Comparison of ENCODE assay signal across 22 cellular contexts in genomic region chr10:127578628-127579305, GRCh38. TPM values are rescaled to one million over a fixed set of nuclear protein-coding genes. Genes with fewer than 3 reads are reported as not detected.
"Had no signal": no experiment of that assay in that cellular context is flagged by ENCODE, and none has a peak within 500 bp of the region (broad histone marks: within the 10 kb centered on the region; RNA-seq: fewer than 3 reads in every experiment).

No MANE protein-coding gene starts in this region.

- H3K27me3 Mint-ChIP-seq: activated CD4-positive, alpha-beta memory T cell treated with anti-CD3 and anti-CD28 coated beads, Interleukin-2, amount 10 ng/mL, durations not matched to agents 7 days and 5 days; activated naive CD8-positive, alpha-beta T cell had no signal

- DNase-seq: activated CD4-positive, alpha-beta memory T cell treated with anti-CD3 and anti-CD28 coated beads, Interleukin-2, amount 10 ng/mL, durations not matched to agents 7 days and 5 days; activated CD4-positive, alpha-beta T cell treated with anti-CD3 and anti-CD28 coated beads for 36 hours; activated gamma-delta T cell treated with Interleukin-2 at 50 U/mL for 16 hours; activated T-cell treated with anti-CD3 and anti-CD28 coated beads, Interleukin-2, amount 50 U/mL, for 48 hours; amniotic stem cell; central memory CD4-positive, alpha-beta T cell; esophagus squamous epithelium; foreskin fibroblast; head of caudate nucleus; midbrain; psoas muscle; stimulated activated CD4-positive, alpha-beta T cell treated with anti-CD3 and anti-CD28 coated beads, Interleukin-12 subunit alpha, Interleukin-12 subunit beta, amount 100 ng/mL, for 4 hours; stimulated activated CD4-positive, alpha-beta T cell treated with anti-CD3 and anti-CD28 coated beads, Interleukin-2, amount 100 ng/mL, for 24 hours had no signal

- H3K36me3 Mint-ChIP-seq: activated naive CD8-positive, alpha-beta T cell had no signal

- H3K27ac Mint-ChIP-seq: activated CD4-positive, alpha-beta memory T cell treated with anti-CD3 and anti-CD28 coated beads, Interleukin-2, amount 10 ng/mL, durations not matched to agents 7 days and 5 days; activated CD4-positive, alpha-beta T cell treated with anti-CD3 and anti-CD28 coated beads for 36 hours; activated naive CD8-positive, alpha-beta T cell had no signal

- H3K27me3 ChIP-seq: esophagus squamous epithelium, tibial nerve had no signal

- H3K4me3 Mint-ChIP-seq: activated CD4-positive, alpha-beta memory T cell treated with anti-CD3 and anti-CD28 coated beads, Interleukin-2, amount 10 ng/mL, durations not matched to agents 7 days and 5 days; activated CD4-positive, alpha-beta T cell treated with anti-CD3 and anti-CD28 coated beads for 36 hours; activated naive CD8-positive, alpha-beta T cell; neural crest cell had no signal

- H3K4me1 ChIP-seq: esophagus squamous epithelium, psoas muscle, tibial nerve had no signal

- H3K4me3 ChIP-seq: coronary artery, esophagus squamous epithelium, psoas muscle, tibial nerve had no signal

- H3K4me1 Mint-ChIP-seq: activated CD4-positive, alpha-beta memory T cell treated with anti-CD3 and anti-CD28 coated beads, Interleukin-2, amount 10 ng/mL, durations not matched to agents 7 days and 5 days; activated CD4-positive, alpha-beta T cell treated with anti-CD3 and anti-CD28 coated beads for 36 hours; neural crest cell had no signal

- H3K9me3 ChIP-seq: esophagus squamous epithelium, psoas muscle had no signal

- ATAC-seq: activated CD4-positive, alpha-beta T cell treated with anti-CD3 and anti-CD28 coated beads for 36 hours; psoas muscle; SK-N-SH treated with all-trans-retinoic acid at 6 μM for 48 hours had no signal

- H3K27ac ChIP-seq: coronary artery, esophagus squamous epithelium, psoas muscle, tibial nerve had no signal

- H3K36me3 ChIP-seq: esophagus squamous epithelium, tibial nerve had no signal

- H3K9me3 Mint-ChIP-seq: activated CD4-positive, alpha-beta memory T cell treated with anti-CD3 and anti-CD28 coated beads, Interleukin-2, amount 10 ng/mL, durations not matched to agents 7 days and 5 days; neural crest cell had no signal

RNA-seq across cellular contexts. Expression of gene NPS, which starts 29.7 kb away (rescaled TPM):
- total RNA-seq: activated CD4-positive, alpha-beta memory T cell treated with anti-CD3 and anti-CD28 coated beads, Interleukin-2, amount 10 ng/mL, durations not matched to agents 7 days and 5 days; activated CD4-positive, alpha-beta T cell treated with anti-CD3 and anti-CD28 coated beads for 36 hours; esophagus squamous epithelium; lower leg skin; myocyte; neural crest cell; osteoblast; psoas muscle; T-helper 1 cell treated with Interleukin-12 subunit alpha and Interleukin-12 subunit beta and Interleukin-4 antibody, amounts not matched to agents 30 ng/mL and 1 ng/mL, for 36 hours; tibial nerve had no signal
- polyA plus RNA-seq: psoas muscle had no signal
